1 cellular context compared by ENCODE assay signal in the genomic region with DNA sequence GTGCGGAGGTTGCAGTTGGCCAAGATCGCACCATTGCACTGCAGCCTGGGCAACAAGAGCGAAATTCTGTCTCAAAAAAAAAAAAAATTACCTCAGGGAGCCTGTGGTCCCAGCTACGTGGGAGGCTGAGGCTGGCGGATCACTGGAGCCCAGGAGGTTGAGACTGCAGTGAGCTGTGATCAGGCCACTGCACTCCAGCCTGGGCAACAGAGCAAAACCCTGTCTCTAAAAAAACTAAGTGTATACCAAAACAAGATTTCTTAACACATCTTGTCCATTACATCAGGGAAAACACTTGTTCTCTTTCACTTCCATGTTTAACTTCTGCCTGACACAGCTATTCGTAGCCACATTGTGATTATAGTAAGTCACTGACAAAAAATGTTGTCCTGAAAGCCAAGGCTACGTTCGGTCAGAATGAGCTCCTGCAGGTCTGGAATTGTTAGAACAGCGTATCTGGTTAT.
TF ChIP-seq lines count a peak whose summit lies in the region.

No MANE protein-coding gene starts in this region.

TF ChIP-seq in GM23338, 12 proteins besides CTCF, POLR2A, EP300 and RAD21 (continued from another document):
- no peak for TF ChIP-seq REST (IDR thresholded peaks at IDR 0.05; ENCODE audit: unreplicated experiment)
- no peak for TF ChIP-seq ZNF462 (CRISPR knock-in tag; IDR thresholded peaks at IDR 0.05)
